8 cellular contexts compared by ENCODE assay signal in genomic region chr3:11600501-11601282, GRCh38. TPM values are rescaled to one million over a fixed set of nuclear protein-coding genes. Genes with fewer than 3 reads are reported as not detected.
DNase-seq lines count a peak whose midpoint lies in the region; ATAC-seq and TF ChIP-seq lines count a peak whose summit lies in the region.

No MANE protein-coding gene starts in this region.

- peak; percentile 75 for DNase-seq in RWPE1 (ENCODE audit: low spot score)
- no peak for DNase-seq in esophagus muscularis mucosa (ENCODE audit: extremely low spot score)
- no peak for DNase-seq in naive B cell
- DNase-seq in Kasumi-1 (lab: John Stamatoyannopoulos, UW): no peak
- no peak for DNase-seq in activated effector memory CD4-positive, alpha-beta T cell treated with anti-CD3 and anti-CD28 coated beads, Interleukin-2, amount 50 U/mL, for 16 hours
- no peak for DNase-seq in NCI-H526 treated with DMSO at 0.1 percent for 48 hours (lab: John Stamatoyannopoulos, UW)

- H3K4me3 Mint-ChIP-seq in naive B cell: peak overlapping the region in 6 of 8 donors; percentile 8 to 71 (median 40)

- no peak overlapping the region for H3K4me3 ChIP-seq in esophagus muscularis mucosa

- peak; percentile 50 for TF ChIP-seq EP300 in esophagus muscularis mucosa (IDR thresholded peaks at IDR 0.05)

- H3K27ac ChIP-seq in C4-2B (peak overlapping the region; percentile 91), RWPE1 (peak overlapping the region; percentile 95), esophagus muscularis mucosa (replicated peaks in 1 of 4) (peak overlapping the region; percentile 85 to 92 (median 86))

- H3K4me1 Mint-ChIP-seq in naive B cell: peaks cover 33 to 40% (median 34%) of the 10 kb centered on the region in 3 donors

- TF ChIP-seq CTCF in C4-2B (conservative IDR thresholded peaks at IDR 0.05): no peak
- no peak for TF ChIP-seq CTCF in RWPE1 (conservative IDR thresholded peaks at IDR 0.05; ENCODE audit: low read depth)
- no peak for TF ChIP-seq CTCF in esophagus muscularis mucosa (IDR thresholded peaks at IDR 0.05)

- H3K27me3 ChIP-seq in esophagus muscularis mucosa: no peaks in the 10 kb centered on the region

- intact Hi-C loops in esophagus muscularis mucosa (cut with DNase I): loop anchor here (2.0 kb wide), 1 partner anchor 42 kb away; the partner anchor contains the start of gene VGLL4

- peak overlapping the region; percentile 81 to 95 (median 90) for H3K27ac Mint-ChIP-seq in naive B cell

- ATAC-seq in naive B cell (ENCODE audit: low read depth in 2 of 2): no peak
- ATAC-seq in GM18870 (IDR thresholded peaks at IDR 0.05; ENCODE audit: unreplicated experiment): no peak

- peaks cover 65 to 93% (median 85%) of the 10 kb centered on the region in 4 donors for H3K4me1 ChIP-seq in esophagus muscularis mucosa

- H3K9me3 ChIP-seq in esophagus muscularis mucosa: no peaks in the 10 kb centered on the region

- 45% methylated on average over 16 of the region's 18 CpGs for WGBS in esophagus muscularis mucosa

- H3K27me3 Mint-ChIP-seq in naive B cell: no peaks in the 10 kb centered on the region

- H3K9me3 Mint-ChIP-seq in naive B cell: no peaks in the 10 kb centered on the region

- peaks cover 0 to 6% (median 0%) of the 10 kb centered on the region in 4 donors for H3K36me3 ChIP-seq in esophagus muscularis mucosa

- POLR2A ChIA-PET in RWPE1 (lab: Yijun Ruan, JAX; ENCODE audit: low non-redundant PET): no interaction called here

- CTCF ChIA-PET in RWPE1 (lab: Yijun Ruan, JAX): interaction anchor here (0.6 to 1.2 kb wide), 2 partner anchors 31 to 86 kb away, joined by 3 to 4 read pairs; no protein-coding TSS in a partner anchor

- TF ChIP-seq POLR2A in esophagus muscularis mucosa (IDR thresholded peaks at IDR 0.05; ENCODE audit: low read depth): no peak

- peaks cover 12 to 16% of the 10 kb centered on the region in 2 donors for H3K36me3 Mint-ChIP-seq in naive B cell

RNA-seq across cellular contexts. Expression of gene VGLL4, which starts 43.0 kb away (rescaled TPM):
- 100 to 1,000 TPM in 1 of 4 donors, 10 to 100 TPM in 3; 51.5 to 222 (median 80.7) TPM for total RNA-seq in esophagus muscularis mucosa
- polyA plus RNA-seq in naive B cell (ENCODE audit: low read depth in 6 of 6): 10 to 100 TPM in 5 of 6 donors, 1 to 10 TPM in 1; 7.9 to 16.0 (median 13.8) TPM
